ENCODE assay signal across 20 cellular contexts in the genomic region with DNA sequence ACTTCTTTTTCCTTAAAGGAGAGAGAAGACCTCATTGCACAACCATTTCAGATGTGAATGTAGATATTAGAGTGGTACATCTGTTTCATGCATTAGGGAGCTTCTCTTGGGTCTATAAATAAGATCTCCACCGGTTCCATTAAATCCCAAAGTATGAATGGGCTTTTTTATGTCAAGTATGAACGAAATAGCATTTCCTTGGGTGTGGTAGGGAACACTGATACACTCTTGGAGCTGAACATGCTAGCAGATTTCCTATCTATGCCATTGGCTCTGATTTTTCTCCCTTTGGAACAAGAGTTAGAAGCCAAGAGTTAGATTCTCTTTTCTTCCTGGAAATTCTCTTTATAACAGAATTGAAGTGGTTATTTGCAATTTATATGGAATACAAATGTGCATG.
A peak's percentile ranks its signal among the peaks of the same experiment; 100 is the strongest.
DNase-seq lines count a peak whose midpoint lies in the region; ATAC-seq and TF ChIP-seq lines count a peak whose summit lies in the region.
"Had no signal": no experiment of that assay in that cellular context is flagged by ENCODE, and none has a peak within 500 bp of the region (broad histone marks: within the 10 kb centered on the region; RNA-seq: fewer than 3 reads in every experiment).

No MANE protein-coding gene starts in this region.

- DNase-seq in heart left ventricle (no peak), right atrium auricular region (ENCODE audit: low spot score) (no peak), adipocyte (ENCODE audit: low read depth) (no peak), left ventricle myocardium superior (no peak), NCI-H2171 treated with DMSO at 0.1 percent for 48 hours (lab: John Stamatoyannopoulos, UW) (no peak), NCI-H1436 treated with DMSO at 0.1 percent for 48 hours (lab: John Stamatoyannopoulos, UW) (no peak), germinal center (ENCODE audit: low spot score) (no peak)
- DNase-seq: ACHN; BE2C; C1 segment of cervical spinal cord; CD4-positive, CD25-positive, alpha-beta regulatory T cell; CD8-positive, alpha-beta memory T cell; COR-L47; DMS 273 treated with DMSO at 0.1 percent for 48 hours; DMS53; DND-41; EL; GM23248; HCEC 1CT had no signal

- peaks cover 0 to 9% (median 0%) of the 10 kb centered on the region in 12 donors for H3K9me3 ChIP-seq in heart left ventricle
- no peaks in the 10 kb centered on the region for H3K9me3 ChIP-seq in right atrium auricular region
- H3K9me3 ChIP-seq in adipocyte (ENCODE audit: control insufficient read depth, low read length) = no peaks in the 10 kb centered on the region
- H3K9me3 ChIP-seq: BE2C had no signal

- peak; percentile 38 to 92 (median 53) for ATAC-seq in heart left ventricle
- peak; percentile 75 for ATAC-seq in left ventricle myocardium superior
- ATAC-seq: GM12878 had no signal

- H3K4me3 ChIP-seq in heart left ventricle (no peak overlapping the region), right atrium auricular region (no peak overlapping the region), adipocyte (ENCODE audit: low read length) (peak overlapping the region; percentile 1)
- H3K4me3 ChIP-seq: GM12878, GM23248 had no signal

- H3K4me1 ChIP-seq in heart left ventricle = peaks cover 0 to 14% (median 2%) of the 10 kb centered on the region in 12 donors
- H3K4me1 ChIP-seq in right atrium auricular region = no peaks in the 10 kb centered on the region
- peaks cover 9% of the 10 kb centered on the region for H3K4me1 ChIP-seq in adipocyte (ENCODE audit: control insufficient read depth, insufficient read depth, low read length)
- H3K4me1 ChIP-seq: BE2C had no signal

- TF ChIP-seq CTCF in heart left ventricle (IDR thresholded peaks at IDR 0.05) (no peak), right atrium auricular region (IDR thresholded peaks at IDR 0.05) (no peak)

- TF ChIP-seq POLR2A in heart left ventricle (IDR thresholded peaks at IDR 0.05) = no peak

- H3K36me3 ChIP-seq in heart left ventricle (no peaks in the 10 kb centered on the region), right atrium auricular region (no peaks in the 10 kb centered on the region), adipocyte (ENCODE audit: control insufficient read depth, insufficient read depth, low read length, severe bottlenecking) (no peaks in the 10 kb centered on the region)
- H3K36me3 ChIP-seq: BE2C had no signal

- H3K27me3 ChIP-seq in heart left ventricle (no peaks in the 10 kb centered on the region), right atrium auricular region (no peaks in the 10 kb centered on the region), adipocyte (replicated peaks; ENCODE audit: control insufficient read depth, insufficient read depth, low read length) (no peaks in the 10 kb centered on the region)
- H3K27me3 ChIP-seq: BE2C had no signal

- H3K27ac ChIP-seq in heart left ventricle (peak overlapping the region in 6 of 12 donors; percentile 11 to 58 (median 36)), right atrium auricular region (no peak overlapping the region)
- H3K27ac ChIP-seq: GM23248 had no signal

- WGBS in heart left ventricle, 4 donors = 32 to 48% (median 34%) methylated on average over 2 of the region's 2 CpGs

- no peak overlapping the region for H3K9ac ChIP-seq in adipocyte (ENCODE audit: low read length)
- H3K9ac ChIP-seq: GM23248 had no signal

- intact Hi-C loops in heart left ventricle (cut with DNase I) = no loop called here
- intact Hi-C loops in left ventricle myocardium superior (cut with micrococcal nuclease) = no loop called here
